10 cellular contexts compared by ENCODE assay signal in the genomic region with DNA sequence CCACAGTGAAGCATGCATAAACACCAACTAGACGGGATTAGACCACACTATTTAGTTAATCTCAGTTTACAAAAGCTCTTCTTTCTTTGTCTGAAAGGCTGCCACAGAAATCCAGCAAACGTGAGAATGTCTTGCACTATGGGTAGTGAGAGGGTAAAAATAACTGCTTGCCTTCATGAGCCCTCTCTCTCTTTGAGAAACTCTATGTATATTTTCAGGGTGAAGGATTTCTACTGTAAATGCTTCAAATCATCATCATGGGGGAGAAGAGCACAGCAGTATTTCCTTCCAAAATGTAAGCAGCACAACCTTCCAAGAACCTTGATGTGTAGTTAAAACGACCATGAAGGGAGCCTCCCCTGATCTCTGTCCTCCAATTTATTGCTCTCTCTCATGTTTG.
"Had no signal": no experiment of that assay in that cellular context is flagged by ENCODE, and none has a peak within 500 bp of the region (broad histone marks: within the 10 kb centered on the region; RNA-seq: fewer than 3 reads in every experiment).

No MANE protein-coding gene starts in this region.

- ATAC-seq: foreskin keratinocyte, left lung, WTC11 had no signal

- H3K9me3 ChIP-seq: left lung, ovary, thoracic aorta had no signal

- H3K27ac ChIP-seq: foreskin keratinocyte, left lung, ovary, thoracic aorta had no signal

- H3K4me1 ChIP-seq: foreskin keratinocyte, left lung had no signal

- H3K27me3 ChIP-seq: foreskin keratinocyte, left lung, ovary had no signal

- DNase-seq: activated CD4-positive, alpha-beta T cell treated with anti-CD3 and anti-CD28 coated beads, Interleukin-2, amount 10 ng/mL, durations not matched to agents 24 days and 14 days; activated naive CD4-positive, alpha-beta T cell treated with anti-CD3 and anti-CD28 coated beads, Interleukin-2, amount 10 ng/mL, durations not matched to agents 7 days and 5 days; foreskin keratinocyte; head of caudate nucleus; left lung; ovary; stimulated activated CD4-positive, alpha-beta T cell treated with anti-CD3 and anti-CD28 coated beads, Interleukin-2, amount 100 ng/mL, for 48 hours; stimulated activated CD8-positive, alpha-beta memory T cell treated with anti-CD3 and anti-CD28 coated beads, Interleukin-4, amount 100 ng/mL, for 48 hours had no signal

- H3K4me3 ChIP-seq: left lung, ovary, thoracic aorta had no signal

- H3K36me3 ChIP-seq: left lung, ovary, thoracic aorta had no signal
